ENCODE assay signal across 1 cellular context in the genomic region with DNA sequence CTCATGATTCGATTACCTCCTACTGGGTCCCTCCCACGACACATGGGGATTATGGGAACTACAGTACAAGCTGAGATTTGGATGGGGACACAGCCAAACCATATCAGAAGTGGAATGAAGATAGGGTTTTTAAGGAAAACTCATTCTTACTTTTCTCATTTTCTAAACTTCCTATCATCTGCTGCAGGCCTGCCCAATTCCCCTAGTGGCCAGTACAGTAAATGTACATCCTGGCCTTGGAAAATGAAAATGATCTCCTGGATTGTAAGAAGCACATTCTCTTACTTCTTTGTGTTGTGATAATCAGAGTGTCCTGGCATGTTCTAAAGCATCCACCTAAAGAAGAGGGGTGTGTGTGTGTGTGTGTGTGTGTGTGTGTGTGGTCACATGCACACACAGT.
TF ChIP-seq lines count a peak whose summit lies in the region.

No MANE protein-coding gene starts in this region.

TF ChIP-seq in H1, 55 proteins besides CTCF, POLR2A, EP300 and RAD21:
- no peak for TF ChIP-seq NANOG (IDR thresholded peaks at IDR 0.05; ENCODE audit: insufficient read depth, low read depth, low read length, poor library complexity, severe bottlenecking)
- no peak for TF ChIP-seq CREB1 (IDR thresholded peaks at IDR 0.05)
- no peak for TF ChIP-seq GTF2F1 (IDR thresholded peaks at IDR 0.05; ENCODE audit: borderline replicate concordance, low read depth, low read length)
- TF ChIP-seq KDM4A (IDR thresholded peaks at IDR 0.05; ENCODE audit: low read depth, low read length, severe bottlenecking) = no peak
- TF ChIP-seq SIRT6 (IDR thresholded peaks at IDR 0.05; ENCODE audit: low read length) = no peak
- no peak for TF ChIP-seq HDAC2 (IDR thresholded peaks at IDR 0.05; ENCODE audit: borderline replicate concordance in 1 of 2, low read depth in 2 of 2, low read length in 2 of 2)
- no peak for TF ChIP-seq CBX5 (IDR thresholded peaks at IDR 0.05; ENCODE audit: low read depth, low read length)
- no peak for TF ChIP-seq SRF (IDR thresholded peaks at IDR 0.05; ENCODE audit: low read depth, low read length)
- no peak for TF ChIP-seq RXRA (IDR thresholded peaks at IDR 0.05; ENCODE audit: insufficient read depth, low read depth, low read length)
- no peak for TF ChIP-seq ATF3 (IDR thresholded peaks at IDR 0.05; ENCODE audit: insufficient read depth, low read depth, low read length)
- TF ChIP-seq MAFK (IDR thresholded peaks at IDR 0.05; ENCODE audit: low read depth, low read length) = no peak
- no peak for TF ChIP-seq POU5F1 (IDR thresholded peaks at IDR 0.05; ENCODE audit: low read depth, low read length)
